1 cellular context compared by ENCODE assay signal in genomic region chr5:16051246-16051645, GRCh38.
TF ChIP-seq lines count a peak whose summit lies in the region.

No MANE protein-coding gene starts in this region.

TF ChIP-seq in HepG2, 621 proteins besides CTCF, POLR2A, EP300 and RAD21 (continued from another document):
- TF ChIP-seq TRIM22 (IDR thresholded peaks at IDR 0.05): no peak
- TF ChIP-seq ZNF30 (CRISPR knock-in tag; IDR thresholded peaks at IDR 0.05): no peak
- TF ChIP-seq RNF2 (conservative IDR thresholded peaks at IDR 0.05; ENCODE audit: low read depth): no peak
- TF ChIP-seq POGZ (CRISPR knock-in tag; IDR thresholded peaks at IDR 0.05): no peak
- no peak for TF ChIP-seq HMG20B (CRISPR knock-in tag; conservative IDR thresholded peaks at IDR 0.05)
- TF ChIP-seq ZMAT3 (CRISPR knock-in tag; conservative IDR thresholded peaks at IDR 0.05): no peak
